ENCODE assay signal across 14 cellular contexts in genomic region chr7:44240376-44240775, GRCh38. TPM values are rescaled to one million over a fixed set of nuclear protein-coding genes. Genes with fewer than 3 reads are reported as not detected.
"Had no signal": no experiment of that assay in that cellular context is flagged by ENCODE, and none has a peak within 500 bp of the region (broad histone marks: within the 10 kb centered on the region; RNA-seq: fewer than 3 reads in every experiment).

No MANE protein-coding gene starts in this region.

- H3K4me3 Mint-ChIP-seq: activated CD4-positive, alpha-beta memory T cell treated with anti-CD3 and anti-CD28 coated beads, Interleukin-2, amount 10 ng/mL, durations not matched to agents 7 days and 5 days; activated CD8-positive, alpha-beta memory T cell treated with anti-CD3 and anti-CD28 coated beads, Interleukin-2, amount 10 ng/mL, durations not matched to agents 7 days and 5 days; activated naive CD8-positive, alpha-beta T cell treated with anti-CD3 and anti-CD28 coated beads, Interleukin-2, amount 50 U/mL, for 24 hours; nephron progenitor cell had no signal

- H3K27ac ChIP-seq: epithelial cell of prostate, gastroesophageal sphincter, stomach, suprapubic skin, uterus had no signal

- FAIRE-seq: islet of Langerhans had no signal

- DNase-seq: cortex of kidney had no signal

- H3K27me3 ChIP-seq: gastroesophageal sphincter, tibial nerve, uterus had no signal

- H3K36me3 ChIP-seq: gastroesophageal sphincter, stomach, suprapubic skin, tibial nerve, uterus had no signal

- H3K36me3 Mint-ChIP-seq: activated CD8-positive, alpha-beta memory T cell treated with anti-CD3 and anti-CD28 coated beads, Interleukin-2, amount 10 ng/mL, durations not matched to agents 7 days and 5 days had no signal

- H3K27me3 Mint-ChIP-seq: activated CD4-positive, alpha-beta memory T cell treated with anti-CD3 and anti-CD28 coated beads, Interleukin-2, amount 10 ng/mL, durations not matched to agents 7 days and 5 days; activated CD4-positive, alpha-beta T cell treated with anti-CD3 and anti-CD28 coated beads, Interleukin-2, amount 10 ng/mL, durations not matched to agents 24 days and 14 days; activated CD8-positive, alpha-beta memory T cell treated with anti-CD3 and anti-CD28 coated beads, Interleukin-2, amount 10 ng/mL, durations not matched to agents 7 days and 5 days; activated naive CD8-positive, alpha-beta T cell treated with anti-CD3 and anti-CD28 coated beads, Interleukin-2, amount 50 U/mL, for 24 hours had no signal

- H3K4me1 Mint-ChIP-seq: activated CD4-positive, alpha-beta memory T cell treated with anti-CD3 and anti-CD28 coated beads, Interleukin-2, amount 10 ng/mL, durations not matched to agents 7 days and 5 days; activated naive CD8-positive, alpha-beta T cell treated with anti-CD3 and anti-CD28 coated beads, Interleukin-2, amount 50 U/mL, for 24 hours had no signal

- H3K9me3 Mint-ChIP-seq: activated CD4-positive, alpha-beta memory T cell treated with anti-CD3 and anti-CD28 coated beads, Interleukin-2, amount 10 ng/mL, durations not matched to agents 7 days and 5 days; activated CD4-positive, alpha-beta T cell treated with anti-CD3 and anti-CD28 coated beads, Interleukin-2, amount 10 ng/mL, durations not matched to agents 24 days and 14 days; activated naive CD8-positive, alpha-beta T cell treated with anti-CD3 and anti-CD28 coated beads, Interleukin-2, amount 50 U/mL, for 24 hours; nephron progenitor cell had no signal

- H3K9me3 ChIP-seq: gastroesophageal sphincter, mucosa of descending colon, stomach, suprapubic skin, tibial nerve, uterus had no signal

- H3K4me3 ChIP-seq: mucosa of descending colon, uterus had no signal

- H3K27ac Mint-ChIP-seq: activated CD8-positive, alpha-beta memory T cell treated with anti-CD3 and anti-CD28 coated beads, Interleukin-2, amount 10 ng/mL, durations not matched to agents 7 days and 5 days; activated naive CD8-positive, alpha-beta T cell treated with anti-CD3 and anti-CD28 coated beads, Interleukin-2, amount 50 U/mL, for 24 hours; nephron progenitor cell had no signal

- H3K4me1 ChIP-seq: suprapubic skin, uterus had no signal

RNA-seq across cellular contexts. Expression of gene GCK, which starts 51.1 kb away (rescaled TPM):
- total RNA-seq: activated CD4-positive, alpha-beta memory T cell treated with anti-CD3 and anti-CD28 coated beads, Interleukin-2, amount 10 ng/mL, durations not matched to agents 7 days and 5 days had no signal
